8 cellular contexts compared by ENCODE assay signal in genomic region chr7:22726345-22726848, GRCh38. TPM values are rescaled to one million over a fixed set of nuclear protein-coding genes. Genes with fewer than 3 reads are reported as not detected.
DNase-seq lines count a peak whose midpoint lies in the region; ATAC-seq, FAIRE-seq and TF ChIP-seq lines count a peak whose summit lies in the region.

No MANE protein-coding gene starts in this region.

- peak; percentile 65 for TF ChIP-seq CTCF in A549 (IDR thresholded peaks at IDR 0.05)
- TF ChIP-seq CTCF in GM12874 (IDR thresholded peaks at IDR 0.05; ENCODE audit: insufficient read depth, low read depth, low read length) = peak; percentile 70
- TF ChIP-seq CTCF in activated B cell treated with CpG ODN at 0.5 μM for 24 hours (IDR thresholded peaks at IDR 0.05) = no peak
- peak; percentile 80 for TF ChIP-seq CTCF in choroid plexus epithelial cell (conservative IDR thresholded peaks at IDR 0.05; ENCODE audit: low read depth, low read length)

- TF ChIP-seq EP300 in A549 (IDR thresholded peaks at IDR 0.05) = no peak

- H3K9me3 ChIP-seq in A549 = no peaks in the 10 kb centered on the region

- 6% methylated on average over 7 of the region's 7 CpGs for WGBS in A549 (ENCODE audit: missing lambda C conversion rate)

- H3K9me3 Mint-ChIP-seq in activated B cell treated with CpG ODN at 0.5 μM for 24 hours (no peaks in the 10 kb centered on the region), memory B cell (no peaks in the 10 kb centered on the region)

- H3K27ac Mint-ChIP-seq in activated B cell treated with CpG ODN at 0.5 μM for 24 hours = peak overlapping the region; percentile 94
- H3K27ac Mint-ChIP-seq in memory B cell = peak overlapping the region; percentile 90

- peak overlapping the region; percentile 70 for H3K4me2 ChIP-seq in A549

- no peak for FAIRE-seq in A549 (lab: Jason Lieb, UNC)

- peaks cover 38% of the 10 kb centered on the region for H3K36me3 Mint-ChIP-seq in activated B cell treated with CpG ODN at 0.5 μM for 24 hours (ENCODE audit: low read depth)
- H3K36me3 Mint-ChIP-seq in memory B cell = no peaks in the 10 kb centered on the region

- ATAC-seq in A549 (peak; percentile 88 to 92), HG02759 (IDR thresholded peaks at IDR 0.05; ENCODE audit: unreplicated experiment) (peak; percentile 75), activated B cell treated with CpG ODN at 0.5 μM for 24 hours (ENCODE audit: low read depth) (peak; percentile 69), memory B cell (ENCODE audit: low read depth) (peak; percentile 65)

- peak; percentile 76 for DNase-seq in A549 (ENCODE audit: low read depth in 1 of 2, low spot score in 1 of 2)
- peak; percentile 44 for DNase-seq in NCI-H1105 treated with DMSO at 0.1 percent for 48 hours (lab: John Stamatoyannopoulos, UW)
- peak; percentile 47 for DNase-seq in activated B cell treated with CpG ODN at 0.5 μM for 24 hours
- peak; percentile 90 for DNase-seq in choroid plexus epithelial cell (ENCODE audit: low read depth)
- DNase-seq in memory B cell (ENCODE audit: low spot score in 2 of 2) = peak; percentile 57 to 61
- DNase-seq in stimulated activated CD8-positive, alpha-beta memory T cell treated with anti-CD3 and anti-CD28 coated beads, Interleukin-2, amount 100 ng/mL, for 48 hours (ENCODE audit: low read depth in 2 of 2) = peak; percentile 14 to 23

- intact Hi-C loops in activated B cell treated with CpG ODN at 0.5 μM for 24 hours (cut with micrococcal nuclease) = loop anchor here (1.0 to 5.0 kb wide), 10 partner anchors 14 to 166 kb away; no protein-coding TSS in a partner anchor

- peaks cover 26% of the 10 kb centered on the region for H3K4me1 ChIP-seq in A549

- H3K27me3 Mint-ChIP-seq in activated B cell treated with CpG ODN at 0.5 μM for 24 hours (no peaks in the 10 kb centered on the region), memory B cell (no peaks in the 10 kb centered on the region)

- peak overlapping the region; percentile 48 to 84 for H3K27ac ChIP-seq in A549

- CTCF ChIA-PET in A549 (lab: Yijun Ruan, JAX) = interaction anchor here (0.6 to 19.8 kb wide), 34 partner anchors 9 to 514 kb away, joined by 3 to 477 read pairs (median 6); no protein-coding TSS in a partner anchor
- CTCF ChIA-PET in activated B cell treated with CpG ODN at 0.5 μM for 24 hours (lab: Charles Lee) = interaction anchor here (0.7 to 12.7 kb wide), 32 partner anchors 9 to 331 kb away, joined by 3 to 348 read pairs (median 6); no protein-coding TSS in a partner anchor

- POLR2A ChIA-PET in A549 (lab: Yijun Ruan, JAX) (interaction anchor here (0.9 to 2.6 kb wide), 5 partner anchors 8 to 165 kb away, joined by 3 to 16 read pairs (median 5); no protein-coding TSS in a partner anchor), activated B cell treated with CpG ODN at 0.5 μM for 24 hours (lab: Charles Lee) (interaction anchor here (0.6 to 8.2 kb wide), 25 partner anchors 9 to 329 kb away, joined by 3 to 215 read pairs (median 5); no protein-coding TSS in a partner anchor)

- TF ChIP-seq RAD21 in A549 (conservative IDR thresholded peaks at IDR 0.05 in 1 of 2, IDR thresholded peaks at IDR 0.05 in 1 of 2) = peak; percentile 82 to 86

- peak overlapping the region; percentile 94 for H3K4me3 Mint-ChIP-seq in activated B cell treated with CpG ODN at 0.5 μM for 24 hours
- H3K4me3 Mint-ChIP-seq in memory B cell = peak overlapping the region; percentile 81

- H3K4me1 Mint-ChIP-seq in activated B cell treated with CpG ODN at 0.5 μM for 24 hours (peaks cover 89% of the 10 kb centered on the region), memory B cell (peaks cover 44% of the 10 kb centered on the region)

- no peak overlapping the region for H3K4me3 ChIP-seq in A549
- no peak overlapping the region for H3K4me3 ChIP-seq in choroid plexus epithelial cell (ENCODE audit: low read depth, low read length)

- TF ChIP-seq POLR2A in A549 (IDR thresholded peaks at IDR 0.05; ENCODE audit: low read length) = no peak

TF ChIP-seq in A549, 52 proteins besides CTCF, POLR2A, EP300 and RAD21:
- TF ChIP-seq MAX (IDR thresholded peaks at IDR 0.05) (peak; percentile 72), FOXS1 (CRISPR knock-in tag; IDR thresholded peaks at IDR 0.05) (no peak), CBX8 (IDR thresholded peaks at IDR 0.05) (no peak), MYC (IDR thresholded peaks at IDR 0.05; ENCODE audit: borderline replicate concordance, low read length) (peak; percentile 53; the same call in 1 of the 2 replicates), ELK1 (IDR thresholded peaks at IDR 0.05; ENCODE audit: low read depth, low read length) (no peak), TP53 (CRISPR knock-in tag; IDR thresholded peaks at IDR 0.05) (no peak), ZNF302 (CRISPR knock-in tag; IDR thresholded peaks at IDR 0.05) (no peak), SMC3 (IDR thresholded peaks at IDR 0.05) (peak; percentile 90), FOSB (CRISPR knock-in tag; IDR thresholded peaks at IDR 0.05) (no peak), EHMT2 (IDR thresholded peaks at IDR 0.05; ENCODE audit: low read depth) (no peak), NFE2L2 (conservative IDR thresholded peaks at IDR 0.05; ENCODE audit: low read length) (no peak), HOXB13 (CRISPR knock-in tag; IDR thresholded peaks at IDR 0.05; ENCODE audit: low read depth) (peak; percentile 17; the same call in 1 of the 2 replicates)

RNA-seq across cellular contexts. Expression of gene IL6, which starts 0.6 kb away (rescaled TPM):
- polyA plus RNA-seq in A549 (2011; rRNA removed) (1.3 and 2.3 TPM in 2 replicates), A549 (2017; fragmentation: RNase III; extraction: RNeasy Plus Mini Kit Qiagen cat#74134 plus additional on column Dnase treatment) (2.8 to 4.4 TPM (median 2.9 TPM) in 3 replicates)
- polyA plus RNA-seq in A549 (2012; cell fraction: cytosol; rRNA removed) = 0.66 and 1.6 TPM in 2 replicates
- 1.4 and 2.1 TPM in 2 replicates for polyA plus RNA-seq in A549 (2012; cell fraction: nucleus; rRNA removed)
- polyA minus RNA-seq in A549 (2011; rRNA and poly(A)+ RNA removed) = 0.73 TPM in 1 of 2 replicates, not detected in the other
- 64.4 and 72.3 TPM in 2 replicates for total RNA-seq in activated B cell treated with CpG ODN at 0.5 μM for 24 hours

Comparison
In these comparisons a context has a peak if more than half of its experiments do, and no peak if none do; other contexts are left out.
1. DNase-seq: peak in every context shown above with its lines; median percentile 90 in choroid plexus epithelial cell; 76 in A549; 59 in memory B cell; 47 in activated B cell treated with CpG ODN at 0.5 μM for 24 hours; 44 in NCI-H1105 treated with DMSO at 0.1 percent for 48 hours; 18 in stimulated activated CD8-positive, alpha-beta memory T cell treated with anti-CD3 and anti-CD28 coated beads, Interleukin-2, amount 100 ng/mL, for 48 hours.